Comparison of ENCODE assay signal across 7 cellular contexts in genomic region chr20:63216849-63217471, GRCh38. TPM values are rescaled to one million over a fixed set of nuclear protein-coding genes. Genes with fewer than 3 reads are reported as not detected.
DNase-seq lines count a peak whose midpoint lies in the region; ATAC-seq and TF ChIP-seq lines count a peak whose summit lies in the region.

No MANE protein-coding gene starts in this region.

- H2AFZ ChIP-seq in HCT116 (ENCODE audit: low read depth, low read length, poor library complexity, severe bottlenecking), result no peak overlapping the region

- TF ChIP-seq EP300 in gastroesophageal sphincter (IDR thresholded peaks at IDR 0.05), result no peak

- H3K4me2 ChIP-seq in HCT116 (ENCODE audit: low read length), result peak overlapping the region; percentile 82

- peaks cover 25% of the 10 kb centered on the region for H3K4me1 Mint-ChIP-seq in T-helper 17 cell

- H3K27ac Mint-ChIP-seq in T-helper 17 cell, result peak overlapping the region; percentile 74

- 37% methylated on average over 2 of the region's 13 CpGs; no CpG with 5 or more reads in 1 of the 2 donors for WGBS in gastroesophageal sphincter (ENCODE audit: low coverage in 1 of 2), 2 donors

- no TSS peak for BruUV-seq in HCT116 (replicated peaks; lab: Mats Ljungman, UMichigan)

- H3K4me3 Mint-ChIP-seq in T-helper 17 cell, result peak overlapping the region; percentile 87

- H3K27me3 Mint-ChIP-seq in T-helper 17 cell, result peaks cover 9% of the 10 kb centered on the region

- peaks cover 38% of the 10 kb centered on the region for H3K79me2 ChIP-seq in HCT116 (ENCODE audit: insufficient read depth, low read length)

- H4K20me1 ChIP-seq in HCT116 (ENCODE audit: insufficient read depth), result peaks cover 3% of the 10 kb centered on the region; the same call in 1 of the 2 replicates

- CTCF ChIA-PET in HCT116 (lab: Charles Lee), result no interaction called here

- no peaks in the 10 kb centered on the region for H3K9me2 ChIP-seq in HCT116 (ENCODE audit: insufficient read depth)

- peak overlapping the region; percentile 87 for H3K27ac ChIP-seq in HCT116 (ENCODE audit: low read depth, low read length)
- peak overlapping the region in 3 of 4 donors; percentile 84 to 92 (median 90) for H3K27ac ChIP-seq in gastroesophageal sphincter
- peak overlapping the region in 18 of 21 experiments; percentile 73 to 96 (median 89) for H3K27ac ChIP-seq in skin epidermis

- H3K36me3 ChIP-seq in HCT116 (ENCODE audit: control insufficient read depth in 1 of 2, insufficient read depth in 2 of 2, low read length in 2 of 2) (peaks cover 19 to 27% of the 10 kb centered on the region in 2 experiments; a peak in 3 of 4 replicates), gastroesophageal sphincter (peaks cover 0 to 30% of the 10 kb centered on the region in 2 donors)

- DNase-seq in HCT116 (ENCODE audit: low read depth, low spot score) (no peak), T-helper 17 cell (no peak), DMS53 (lab: John Stamatoyannopoulos, UW) (no peak)
- no peak for DNase-seq in effector CD4-positive, alpha-beta T cell

- TF ChIP-seq POLR2A in HCT116 (IDR thresholded peaks at IDR 0.05; ENCODE audit: borderline replicate concordance, extremely low read depth, insufficient read depth, insufficient read length) (no peak), gastroesophageal sphincter (IDR thresholded peaks at IDR 0.05) (no peak)

- no peaks in the 10 kb centered on the region for H3K9me3 ChIP-seq in HCT116 (ENCODE audit: control insufficient read depth in 1 of 2, insufficient read depth in 1 of 2, low read depth in 1 of 2, low read length in 2 of 2)
- H3K9me3 ChIP-seq in T-helper 17 cell (ENCODE audit: control insufficient read depth, low read length, poor library complexity, severe bottlenecking), result no peaks in the 10 kb centered on the region
- no peaks in the 10 kb centered on the region for H3K9me3 ChIP-seq in gastroesophageal sphincter

- peak overlapping the region; percentile 98 for H3K9ac ChIP-seq in HCT116 (ENCODE audit: low read length)

- RAD21 ChIA-PET in HCT116 (lab: Charles Lee; ENCODE audit: low non-redundant PET in 1 of 2, low total read pairs in 2 of 2, uncharacterized antibody in 2 of 2, unreplicated experiment in 2 of 2), result no interaction called here

- intact Hi-C loops in HCT116 (cut with micrococcal nuclease), result no loop called here

- peak overlapping the region; percentile 55 to 90 for H3K4me3 ChIP-seq in HCT116 (replicated peaks in 1 of 2; ENCODE audit: low read depth in 1 of 2, low read length in 2 of 2)
- H3K4me3 ChIP-seq in gastroesophageal sphincter, result peak overlapping the region; percentile 41 to 96
- H3K4me3 ChIP-seq in skin epidermis, result peak overlapping the region; percentile 49 to 98 (median 91)

- no peaks in the 10 kb centered on the region for H3K27me3 ChIP-seq in HCT116 (ENCODE audit: insufficient read depth, low read length)
- H3K27me3 ChIP-seq in gastroesophageal sphincter, result peaks cover 19% of the 10 kb centered on the region

- no peak for TF ChIP-seq RAD21 in HCT116 (IDR thresholded peaks at IDR 0.05; ENCODE audit: low read depth)

- TF ChIP-seq CTCF in HCT116 (IDR thresholded peaks at IDR 0.05 in 2 of 3, conservative IDR thresholded peaks at IDR 0.05 in 1 of 3; ENCODE audit: borderline replicate concordance in 1 of 3, insufficient read depth in 1 of 3, low read depth in 2 of 3, low read length in 2 of 3) (no peak), gastroesophageal sphincter (IDR thresholded peaks at IDR 0.05) (no peak)

- ATAC-seq in HCT116 (peak; percentile 31), T-helper 17 cell (no peak), gastroesophageal sphincter (no peak), GM19035 (IDR thresholded peaks at IDR 0.05; ENCODE audit: unreplicated experiment) (no peak)

- H3K4me1 ChIP-seq in HCT116 (ENCODE audit: control insufficient read depth in 1 of 2, insufficient read depth in 2 of 2, low read length in 2 of 2) (peaks cover 14 to 21% of the 10 kb centered on the region in 2 experiments), gastroesophageal sphincter (peaks cover 0 to 45% (median 17%) of the 10 kb centered on the region in 3 donors)

- POLR2A ChIA-PET in HCT116 (lab: Charles Lee), result interaction anchor here (0.6 kb wide), 1 partner anchor 9 kb away, joined by 3 read pairs; no protein-coding TSS in a partner anchor

- H3K36me3 Mint-ChIP-seq in T-helper 17 cell (ENCODE audit: low read depth), result no peaks in the 10 kb centered on the region

TF ChIP-seq in HCT116, 20 proteins besides CTCF, POLR2A, EP300 and RAD21:
- TF ChIP-seq JUND (IDR thresholded peaks at IDR 0.05), result no peak
- no peak for TF ChIP-seq SIN3A (IDR thresholded peaks at IDR 0.05; ENCODE audit: low read depth)
- TF ChIP-seq REST (IDR thresholded peaks at IDR 0.05; ENCODE audit: low read depth), result no peak
- TF ChIP-seq FOSL1 (IDR thresholded peaks at IDR 0.05; ENCODE audit: low read depth), result no peak
- TF ChIP-seq EZH2phosphoT487 (IDR thresholded peaks at IDR 0.05; ENCODE audit: borderline replicate concordance), result no peak
- no peak for TF ChIP-seq SP1 (IDR thresholded peaks at IDR 0.05; ENCODE audit: low read depth)
- no peak for TF ChIP-seq MAX (IDR thresholded peaks at IDR 0.05)
- TF ChIP-seq TCF7L2 (IDR thresholded peaks at IDR 0.05; ENCODE audit: borderline replicate concordance, extremely low read depth, insufficient read depth, insufficient read length), result no peak
- TF ChIP-seq SRF (IDR thresholded peaks at IDR 0.05; ENCODE audit: low read depth), result no peak
- no peak for TF ChIP-seq CBX3 (IDR thresholded peaks at IDR 0.05; ENCODE audit: low read depth)
- no peak for TF ChIP-seq POLR2AphosphoS5 (IDR thresholded peaks at IDR 0.05; ENCODE audit: low read depth, low read length)
- no peak for TF ChIP-seq ZBTB33 (IDR thresholded peaks at IDR 0.05; ENCODE audit: extremely low read depth, insufficient replicate concordance, low read length)

RNA-seq across cellular contexts. Expression of gene YTHDF1, which starts 1.0 kb away (rescaled TPM):
- total RNA-seq in HCT116 (2021; ENCODE audit: unreplicated experiment) (42.8 TPM), T-helper 17 cell (10 to 100 TPM; 30.0 to 41.4 TPM), gastroesophageal sphincter (10 to 100 TPM; 20.2 to 35.8 (median 34.2) TPM)
- polyA plus RNA-seq in HCT116 (2012), result 25.1 and 25.2 TPM in 2 replicates

RNA-seq across cellular contexts. Expression of gene BIRC7, which starts 18.7 kb away (rescaled TPM):
- 0.96 TPM for total RNA-seq in HCT116 (2021; ENCODE audit: unreplicated experiment)
- polyA plus RNA-seq in HCT116 (2012), result 0.68 and 0.84 TPM in 2 replicates
- total RNA-seq in T-helper 17 cell, result not detected
- not detected for total RNA-seq in gastroesophageal sphincter

RNA-seq across cellular contexts. Expression of gene NKAIN4, which starts 37.3 kb away (rescaled TPM):
- total RNA-seq in HCT116 (2021; ENCODE audit: unreplicated experiment) (not detected), T-helper 17 cell (not detected), gastroesophageal sphincter (1 to 10 TPM in 1 of 4 donors, not detected in 3; 2.3 TPM)
- not detected in 2 replicates for polyA plus RNA-seq in HCT116 (2012)

RNA-seq across cellular contexts. Expression of gene ARFGAP1, which starts 55.7 kb away (rescaled TPM):
- total RNA-seq in HCT116 (2021; ENCODE audit: unreplicated experiment) (94.4 TPM), T-helper 17 cell (100 to 1,000 TPM; 108 to 128 TPM), gastroesophageal sphincter (10 to 100 TPM; 35.0 to 50.1 (median 45.2) TPM)
- 62.4 and 87.4 TPM in 2 replicates for polyA plus RNA-seq in HCT116 (2012)
